In the genomic region with DNA sequence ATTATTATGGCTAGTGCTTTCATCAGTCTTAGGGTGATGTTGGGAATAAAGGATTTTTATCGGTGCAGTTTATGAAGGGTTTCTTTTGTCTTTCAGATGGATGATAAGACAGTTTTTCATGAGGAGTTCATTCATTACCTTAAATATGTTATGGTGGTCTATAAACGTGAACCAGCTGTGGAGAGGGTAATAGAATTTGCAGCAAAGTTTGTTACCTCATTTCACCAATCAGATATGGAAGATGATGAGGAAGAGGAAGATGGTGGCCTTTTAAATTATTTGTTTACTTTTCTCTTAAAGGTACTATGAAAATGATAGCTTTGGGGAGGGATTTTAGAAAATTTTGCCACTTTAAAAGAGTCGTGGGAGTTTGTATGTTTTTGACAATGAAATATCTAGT, we compare ENCODE assay signal across 9 cellular contexts. TPM values are rescaled to one million over a fixed set of nuclear protein-coding genes. Genes with fewer than 3 reads are reported as not detected.
DNase-seq lines count a peak whose midpoint lies in the region; ATAC-seq and TF ChIP-seq lines count a peak whose summit lies in the region.
"Had no signal": no experiment of that assay in that cellular context is flagged by ENCODE, and none has a peak within 500 bp of the region (broad histone marks: within the 10 kb centered on the region; RNA-seq: fewer than 3 reads in every experiment).

No MANE protein-coding gene starts in this region.

- H3K4me1 ChIP-seq in Caco-2 (peaks cover 5% of the 10 kb centered on the region; the same call in 1 of the 2 replicates), mesendoderm (ENCODE audit: control insufficient read depth, low read depth, low read length) (peaks cover 2% of the 10 kb centered on the region)

- no peaks in the 10 kb centered on the region for H3K9me3 ChIP-seq in Caco-2

- no peak for ATAC-seq in GM18519 (IDR thresholded peaks at IDR 0.05; ENCODE audit: low FRiP score, unreplicated experiment)

- DNase-seq in Caco-2 (no peak), mesendoderm (no peak), NCI-H2029 (lab: John Stamatoyannopoulos, UW) (no peak), CD14-positive monocyte (ENCODE audit: low spot score) (no peak), AG08395 (ENCODE audit: low spot score) (no peak)
- DNase-seq: stimulated activated CD4-positive, alpha-beta T cell treated with anti-CD3 and anti-CD28 coated beads, Interleukin-15, amount 100 ng/mL, for 24 hours had no signal

- H3K27me3 Mint-ChIP-seq in Caco-2 (ENCODE audit: insufficient read depth, unreplicated experiment), result no peaks in the 10 kb centered on the region
- H3K27me3 Mint-ChIP-seq in IgD-negative memory B cell, result no peaks in the 10 kb centered on the region
- H3K27me3 Mint-ChIP-seq in activated naive CD8-positive, alpha-beta T cell, result peaks cover 2% of the 10 kb centered on the region
- H3K27me3 Mint-ChIP-seq in CD14-positive monocyte (ENCODE audit: low read depth in 3 of 3), result no peaks in the 10 kb centered on the region

- H2BK120ac ChIP-seq in mesendoderm (ENCODE audit: low read depth, low read length), result no peak overlapping the region

- H4K8ac ChIP-seq in mesendoderm (ENCODE audit: low read depth, low read length), result no peak overlapping the region

- no TSS peak for BruUV-seq in Caco-2 (replicated peaks; lab: Mats Ljungman, UMichigan)

- H3K9ac ChIP-seq in mesendoderm (ENCODE audit: low read length), result peak overlapping the region; percentile 95

- no peak overlapping the region for H3K23ac ChIP-seq in mesendoderm (ENCODE audit: low read length)

- H3K27ac ChIP-seq in mesendoderm (ENCODE audit: low read depth, low read length), result no peak overlapping the region

- no peak overlapping the region for H3K18ac ChIP-seq in mesendoderm (ENCODE audit: low read length)

- no peak overlapping the region for H2AK5ac ChIP-seq in mesendoderm (ENCODE audit: low read length)

- H3K4me2 ChIP-seq in mesendoderm (ENCODE audit: low read length), result peak overlapping the region; percentile 1

- peak overlapping the region; percentile 93 for H3K4me3 ChIP-seq in Caco-2 (ENCODE audit: low read depth, low read length)
- peak overlapping the region; percentile 91 for H3K4me3 ChIP-seq in mesendoderm (ENCODE audit: low read length)

- no peaks in the 10 kb centered on the region for H3K9me3 Mint-ChIP-seq in Caco-2 (ENCODE audit: unreplicated experiment)
- H3K9me3 Mint-ChIP-seq in IgD-negative memory B cell, result no peaks in the 10 kb centered on the region
- H3K9me3 Mint-ChIP-seq in activated naive CD8-positive, alpha-beta T cell (ENCODE audit: low read depth), result no peaks in the 10 kb centered on the region
- no peaks in the 10 kb centered on the region for H3K9me3 Mint-ChIP-seq in CD14-positive monocyte

- CTCF ChIA-PET in Caco-2 (lab: Charles Lee), result no interaction called here

- no peak overlapping the region for H3K4ac ChIP-seq in mesendoderm (ENCODE audit: low read depth, low read length)

- H3K4me1 Mint-ChIP-seq in Caco-2 (ENCODE audit: low read depth, unreplicated experiment) (peaks cover 24% of the 10 kb centered on the region), IgD-negative memory B cell (peaks cover 31 to 40% (median 36%) of the 10 kb centered on the region in 3 donors), CD14-positive monocyte (peaks cover 50% of the 10 kb centered on the region)
- peaks cover 29% of the 10 kb centered on the region for H3K4me1 Mint-ChIP-seq in activated naive CD8-positive, alpha-beta T cell (ENCODE audit: low read depth)

- no peak overlapping the region for H2BK15ac ChIP-seq in mesendoderm (replicated peaks; ENCODE audit: low read depth)

- no peak overlapping the region for H3K56ac ChIP-seq in mesendoderm (ENCODE audit: low read length)

- H3K36me3 ChIP-seq in Caco-2 (ENCODE audit: control insufficient read depth, insufficient read depth, low read length), result 0 out of 2 replicates have a peak, but pooled peaks cover under 1% of the 10 kb centered on the region
- no peaks in the 10 kb centered on the region for H3K36me3 ChIP-seq in mesendoderm (ENCODE audit: control insufficient read depth, insufficient read depth, low read length)

- no peaks in the 10 kb centered on the region for H3K27me3 ChIP-seq in Caco-2 (replicated peaks; ENCODE audit: control insufficient read depth, insufficient read depth, low read length)
- H3K27me3 ChIP-seq in mesendoderm (ENCODE audit: insufficient read depth, low read length, poor library complexity), result no peaks in the 10 kb centered on the region

- H3K36me3 Mint-ChIP-seq in Caco-2 (ENCODE audit: insufficient read depth, unreplicated experiment) (peaks cover 48% of the 10 kb centered on the region), IgD-negative memory B cell (peaks cover 1% of the 10 kb centered on the region), CD14-positive monocyte (peaks cover 9 to 18% of the 10 kb centered on the region in 2 donors)
- peaks cover 7% of the 10 kb centered on the region for H3K36me3 Mint-ChIP-seq in activated naive CD8-positive, alpha-beta T cell

- peak overlapping the region; percentile 95 for H3K27ac Mint-ChIP-seq in Caco-2 (ENCODE audit: unreplicated experiment)
- peak overlapping the region in 1 of 3 donors; percentile 49 for H3K27ac Mint-ChIP-seq in IgD-negative memory B cell
- H3K27ac Mint-ChIP-seq in activated naive CD8-positive, alpha-beta T cell, result no peak overlapping the region
- peak overlapping the region in 3 of 7 donors; percentile 1 to 54 (median 8) for H3K27ac Mint-ChIP-seq in CD14-positive monocyte

- H3K79me2 ChIP-seq in mesendoderm (ENCODE audit: control insufficient read depth, insufficient read depth, low read length), result peaks cover 58% of the 10 kb centered on the region

- no peak overlapping the region for H4K5ac ChIP-seq in mesendoderm (ENCODE audit: low read length)

- peaks cover 3% of the 10 kb centered on the region for H3K79me1 ChIP-seq in mesendoderm (ENCODE audit: low read length)

- no CpG with 5 or more reads among the region's 3 CpGs for WGBS in mesendoderm (ENCODE audit: extremely low coverage, insufficient coverage, low lambda C conversion rate)

- intact Hi-C loops in Caco-2 (cut with micrococcal nuclease; ENCODE audit: unreplicated experiment) (no loop called here), CD14-positive monocyte (cut with micrococcal nuclease) (loop anchor here (5.0 to 10.0 kb wide), 4 partner anchors 197 to 237 kb away; partner anchors contain the start of genes LAP3 (in 2 of the 2), LCORL (in 2 of the 2) and MED28 (in 1 of the 2))

- POLR2A ChIA-PET in Caco-2 (lab: Charles Lee), result no interaction called here

- H3K4me3 Mint-ChIP-seq in Caco-2 (ENCODE audit: unreplicated experiment) (peak overlapping the region; percentile 90), IgD-negative memory B cell (peak overlapping the region; percentile 5 to 94 (median 91)), CD14-positive monocyte (no peak overlapping the region)
- peak overlapping the region; percentile 92 for H3K4me3 Mint-ChIP-seq in activated naive CD8-positive, alpha-beta T cell

- no peak overlapping the region for H2BK5ac ChIP-seq in mesendoderm (ENCODE audit: low read length)

- TF ChIP-seq CTCF in Caco-2 (IDR thresholded peaks at IDR 0.05; ENCODE audit: insufficient read depth in 1 of 2, low read depth in 1 of 2, low read length in 1 of 2, severe bottlenecking in 1 of 2, unreplicated experiment in 1 of 2) (no peak), CD14-positive monocyte (IDR thresholded peaks at IDR 0.05) (no peak)

RNA-seq across cellular contexts. Expression of gene NCAPG, which starts 1.3 kb away (rescaled TPM):
- total RNA-seq in Caco-2 (2022), result 48.9 and 54.0 TPM in 2 replicates
- polyA plus RNA-seq in IgD-negative memory B cell, result 1.2 TPM
- 40.2 TPM for polyA plus RNA-seq in mesendoderm (2013, experiment 1 of 2)
- 38.9 TPM for polyA plus RNA-seq in mesendoderm (2013, experiment 2 of 2)
- not detected for polyA plus RNA-seq in CD14-positive monocyte

RNA-seq across cellular contexts. Expression of gene DCAF16, which starts 1.6 kb away (rescaled TPM):
- total RNA-seq in Caco-2 (2022), result 52.3 and 55.3 TPM in 2 replicates
- polyA plus RNA-seq in IgD-negative memory B cell (14.2 TPM), CD14-positive monocyte (1 to 10 TPM; 4.1 to 4.6 TPM)
- polyA plus RNA-seq in mesendoderm (2013, experiment 1 of 2), result 32.1 TPM
- polyA plus RNA-seq in mesendoderm (2013, experiment 2 of 2), result 31.2 TPM

RNA-seq across cellular contexts. Expression of gene FAM184B, which starts 30.7 kb away (rescaled TPM):
- total RNA-seq in Caco-2 (2022), result not detected in 2 replicates
- not detected for polyA plus RNA-seq in IgD-negative memory B cell
- 0.14 TPM for polyA plus RNA-seq in mesendoderm (2013, experiment 1 of 2)
- polyA plus RNA-seq in mesendoderm (2013, experiment 2 of 2), result 0.17 TPM
- polyA plus RNA-seq in CD14-positive monocyte, result not detected

Comparison
In these comparisons a context has a peak if more than half of its experiments do, and no peak if none do; other contexts are left out.
1. H3K4me3 Mint-ChIP-seq: peak in Caco-2 (single experiment), IgD-negative memory B cell (4 of 4) and activated naive CD8-positive, alpha-beta T cell (single experiment); none in CD14-positive monocyte (0 of 2).